ENCODE assay signal across 7 cellular contexts in the genomic region with DNA sequence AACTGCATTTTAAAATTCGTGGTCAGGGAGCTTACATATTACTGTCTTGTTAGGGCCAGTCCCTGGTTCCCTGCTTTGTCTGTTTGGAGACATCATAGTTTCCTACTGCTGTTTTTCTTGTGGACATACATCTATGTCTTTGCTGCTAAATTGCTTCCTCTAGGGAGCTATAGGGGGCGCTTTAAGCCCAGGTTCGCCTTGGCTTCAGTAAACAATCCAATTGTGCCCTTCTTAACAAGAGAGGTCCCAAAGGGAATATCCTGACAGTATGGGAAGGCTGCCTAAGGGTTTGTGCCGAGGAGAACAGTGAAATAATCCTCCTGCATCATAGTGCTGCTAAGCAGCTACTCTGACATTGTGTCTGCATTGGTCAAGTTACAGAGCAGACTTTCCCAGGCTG.
DNase-seq lines count a peak whose midpoint lies in the region; ATAC-seq, FAIRE-seq and TF ChIP-seq lines count a peak whose summit lies in the region.

No MANE protein-coding gene starts in this region.

- no peaks in the 10 kb centered on the region for H3K9me3 ChIP-seq in Karpas-422 (ENCODE audit: low read length)
- H3K9me3 ChIP-seq in vagina, result no peaks in the 10 kb centered on the region

- no peak overlapping the region for H3K4me2 ChIP-seq in Karpas-422 (ENCODE audit: low read depth, low read length, poor library complexity, severe bottlenecking)

- DNase-seq in Karpas-422 (peak; percentile 72), vagina (ENCODE audit: extremely low spot score in 2 of 2) (no peak)
- DNase-seq in T-helper 2 cell treated with Interferon-gamma antibody and Interleukin-4, amounts not matched to agents 5 μg/mL and 100 μg/mL, for 36 hours (ENCODE audit: low spot score), result no peak

- H3K27ac ChIP-seq in Karpas-422 (ENCODE audit: low read length) (no peak overlapping the region), vagina (no peak overlapping the region)

- H3K36me3 ChIP-seq in Karpas-422 (ENCODE audit: insufficient read depth, low read length), result no peaks in the 10 kb centered on the region
- no peaks in the 10 kb centered on the region for H3K36me3 ChIP-seq in vagina

- H3K27me3 ChIP-seq in Karpas-422 (ENCODE audit: low read length) (no peaks in the 10 kb centered on the region), vagina (no peaks in the 10 kb centered on the region)

- H3K9me3 Mint-ChIP-seq in T-helper 2 cell treated with Interferon-gamma antibody and Interleukin-4, amounts not matched to agents 5 μg/mL and 100 μg/mL, for 36 hours, result peaks cover 11% of the 10 kb centered on the region

- TF ChIP-seq POLR2A in vagina (IDR thresholded peaks at IDR 0.05), result no peak

- intact Hi-C loops in vagina (cut with DNase I), result no loop called here

- no peak overlapping the region for H3K27ac Mint-ChIP-seq in T-helper 2 cell treated with Interferon-gamma antibody and Interleukin-4, amounts not matched to agents 5 μg/mL and 100 μg/mL, for 36 hours

- H3K4me3 Mint-ChIP-seq in T-helper 2 cell treated with Interferon-gamma antibody and Interleukin-4, amounts not matched to agents 5 μg/mL and 100 μg/mL, for 36 hours, result no peak overlapping the region

- H3K4me3 ChIP-seq in Karpas-422 (ENCODE audit: low read length), result no peak overlapping the region
- no peak overlapping the region for H3K4me3 ChIP-seq in vagina

- peak; percentile 27 for FAIRE-seq in islet of Langerhans (lab: Jason Lieb, UNC)

- no peaks in the 10 kb centered on the region for H3K79me2 ChIP-seq in Karpas-422 (ENCODE audit: low read length)

- ATAC-seq in SK-N-SH treated with all-trans-retinoic acid at 6 μM for 48 hours (peak; percentile 94), GM19035 (IDR thresholded peaks at IDR 0.05; ENCODE audit: unreplicated experiment) (no peak)

- no peaks in the 10 kb centered on the region for H3K4me1 Mint-ChIP-seq in T-helper 2 cell treated with Interferon-gamma antibody and Interleukin-4, amounts not matched to agents 5 μg/mL and 100 μg/mL, for 36 hours (ENCODE audit: low read depth)

- no peaks in the 10 kb centered on the region for H4K20me1 ChIP-seq in Karpas-422 (ENCODE audit: insufficient read depth, low read depth, low read length)

- H3K36me3 Mint-ChIP-seq in T-helper 2 cell treated with Interferon-gamma antibody and Interleukin-4, amounts not matched to agents 5 μg/mL and 100 μg/mL, for 36 hours (ENCODE audit: low read depth), result no peaks in the 10 kb centered on the region

- H3K9me2 ChIP-seq in Karpas-422 (replicated peaks; ENCODE audit: insufficient read depth, low read length), result no peaks in the 10 kb centered on the region

- TF ChIP-seq CTCF in GM12874 (IDR thresholded peaks at IDR 0.05; ENCODE audit: insufficient read depth, low read depth, low read length) (peak; percentile 56; the same call in 1 of the 2 replicates), vagina (IDR thresholded peaks at IDR 0.05) (no peak)

- no peak overlapping the region for H2AFZ ChIP-seq in Karpas-422 (ENCODE audit: low read length)

- no peak overlapping the region for H3K9ac ChIP-seq in Karpas-422 (ENCODE audit: low read length)

- H3K27me3 Mint-ChIP-seq in T-helper 2 cell treated with Interferon-gamma antibody and Interleukin-4, amounts not matched to agents 5 μg/mL and 100 μg/mL, for 36 hours (ENCODE audit: low read depth), result no peaks in the 10 kb centered on the region

- H3K4me1 ChIP-seq in Karpas-422 (ENCODE audit: low read length) (no peaks in the 10 kb centered on the region), vagina (no peaks in the 10 kb centered on the region)

TF ChIP-seq in SK-N-SH treated with all-trans-retinoic acid at 6 μM for 48 hours, 23 proteins besides CTCF, POLR2A, EP300 and RAD21:
- TF ChIP-seq ZNF70 (CRISPR knock-in tag; IDR thresholded peaks at IDR 0.05), result no peak
- no peak for TF ChIP-seq ISL1 (CRISPR knock-in tag; IDR thresholded peaks at IDR 0.05)
- TF ChIP-seq TOX (CRISPR knock-in tag; IDR thresholded peaks at IDR 0.05; ENCODE audit: borderline replicate concordance), result no peak
- no peak for TF ChIP-seq CSRNP3 (CRISPR knock-in tag; IDR thresholded peaks at IDR 0.05)
- TF ChIP-seq ZFP3 (CRISPR knock-in tag; IDR thresholded peaks at IDR 0.05), result no peak
- no peak for TF ChIP-seq PPARA (CRISPR knock-in tag; IDR thresholded peaks at IDR 0.05; ENCODE audit: borderline replicate concordance)
- no peak for TF ChIP-seq OSR1 (CRISPR knock-in tag; IDR thresholded peaks at IDR 0.05)
- TF ChIP-seq ZC3H10 (CRISPR knock-in tag; IDR thresholded peaks at IDR 0.05), result no peak
- TF ChIP-seq CREB5 (CRISPR knock-in tag; IDR thresholded peaks at IDR 0.05; ENCODE audit: low read depth), result no peak
- no peak for TF ChIP-seq GLIS3 (CRISPR knock-in tag; IDR thresholded peaks at IDR 0.05)
- no peak for TF ChIP-seq ZNF8 (CRISPR knock-in tag; IDR thresholded peaks at IDR 0.05)
